8 cellular contexts compared by ENCODE assay signal in the genomic region with DNA sequence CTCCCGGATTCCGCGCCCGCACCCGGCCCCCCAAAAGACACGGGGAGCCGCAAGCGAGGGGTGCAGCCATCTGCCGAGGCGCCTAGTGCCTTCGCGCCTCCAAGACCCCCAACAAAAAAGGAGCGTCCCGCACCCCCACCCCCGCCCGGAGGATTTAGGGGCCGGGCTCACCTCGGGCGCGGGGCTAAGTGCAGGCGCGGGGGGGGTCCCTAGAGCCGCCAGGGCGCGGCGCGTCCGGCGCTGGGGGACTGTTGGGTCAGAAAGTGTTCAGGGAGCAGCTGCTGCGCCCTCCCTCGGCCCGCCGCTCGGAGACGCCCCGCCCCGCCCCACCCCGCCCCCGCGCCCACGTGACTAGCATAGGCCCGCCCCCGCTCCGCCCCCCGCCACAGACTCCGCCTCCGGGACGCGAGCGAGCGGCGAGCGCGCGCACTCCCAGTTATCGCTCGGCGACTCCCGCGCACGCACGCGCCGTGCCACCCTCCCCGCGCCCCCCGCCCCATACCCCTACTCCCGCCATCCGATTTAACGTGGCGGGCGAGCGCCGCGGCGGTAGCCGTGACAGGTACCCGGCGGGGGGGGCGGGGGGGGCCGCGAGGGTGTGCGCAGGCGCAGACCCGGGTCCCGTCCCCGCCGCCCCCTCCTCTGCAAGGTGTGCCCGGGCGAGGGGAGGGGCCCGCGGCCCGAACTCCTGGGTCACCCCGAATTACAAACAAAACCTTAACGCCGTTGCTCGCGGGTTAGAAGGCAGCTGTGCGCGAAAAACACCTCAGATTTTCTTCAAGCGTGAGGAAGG. TPM values are rescaled to one million over a fixed set of nuclear protein-coding genes. Genes with fewer than 3 reads are reported as not detected.
DNase-seq lines count a peak whose midpoint lies in the region; ATAC-seq and TF ChIP-seq lines count a peak whose summit lies in the region.

No MANE protein-coding gene starts in this region.

- H3K4me3 ChIP-seq in epithelial cell of esophagus (ENCODE audit: low read length) (peak overlapping the region; percentile 67), mucosa of descending colon (peak overlapping the region; percentile 78)

- no peaks in the 10 kb centered on the region for H3K36me3 ChIP-seq in mucosa of descending colon (ENCODE audit: low read depth)

- TF ChIP-seq CTCF in epithelial cell of esophagus (IDR thresholded peaks at IDR 0.05; ENCODE audit: insufficient read depth, low read depth, low read length, missing control alignments) (no peak), mucosa of descending colon (IDR thresholded peaks at IDR 0.05) (no peak)

- intact Hi-C loops in mucosa of descending colon (cut with DNase I, micrococcal nuclease): no loop called here

- ATAC-seq in HG03342 (IDR thresholded peaks at IDR 0.05; ENCODE audit: unreplicated experiment) (peak; percentile 43), mucosa of descending colon (peak; percentile 92)

- H3K4me1 ChIP-seq in mucosa of descending colon (ENCODE audit: low read depth): peaks cover 17% of the 10 kb centered on the region

- peak; percentile 64 for DNase-seq in NK-92 treated with Interleukin-12 subunit alpha and Interleukin-12 subunit beta, amount 100 ng/mL, for 24 hours (lab: John Stamatoyannopoulos, UW)
- DNase-seq in NK-92 (lab: John Stamatoyannopoulos, UW; ENCODE audit: unreplicated experiment) (no peak), NOMO-1 treated with DMSO at 0.1 percent for 48 hours (lab: John Stamatoyannopoulos, UW; ENCODE audit: unreplicated experiment) (peak; percentile 48), epithelial cell of esophagus (ENCODE audit: low read depth) (peak; percentile 82), mucosa of descending colon (peak; percentile 88 to 91 (median 91))
- DNase-seq in activated CD8-positive, alpha-beta memory T cell treated with anti-CD3 and anti-CD28 coated beads, Interleukin-2, amount 50 U/mL, for 4 hours: peak; percentile 83
- peak; percentile 72 for DNase-seq in stimulated activated CD8-positive, alpha-beta memory T cell treated with anti-CD3 and anti-CD28 coated beads, Interleukin-2, amount 100 ng/mL, for 48 hours (ENCODE audit: low read depth in 2 of 2)

- no peaks in the 10 kb centered on the region for H3K9me3 ChIP-seq in mucosa of descending colon

RNA-seq across cellular contexts. Expression of gene KCNJ4, which starts 56.2 kb away (rescaled TPM):
- not detected for total RNA-seq in mucosa of descending colon
